In the genomic region with DNA sequence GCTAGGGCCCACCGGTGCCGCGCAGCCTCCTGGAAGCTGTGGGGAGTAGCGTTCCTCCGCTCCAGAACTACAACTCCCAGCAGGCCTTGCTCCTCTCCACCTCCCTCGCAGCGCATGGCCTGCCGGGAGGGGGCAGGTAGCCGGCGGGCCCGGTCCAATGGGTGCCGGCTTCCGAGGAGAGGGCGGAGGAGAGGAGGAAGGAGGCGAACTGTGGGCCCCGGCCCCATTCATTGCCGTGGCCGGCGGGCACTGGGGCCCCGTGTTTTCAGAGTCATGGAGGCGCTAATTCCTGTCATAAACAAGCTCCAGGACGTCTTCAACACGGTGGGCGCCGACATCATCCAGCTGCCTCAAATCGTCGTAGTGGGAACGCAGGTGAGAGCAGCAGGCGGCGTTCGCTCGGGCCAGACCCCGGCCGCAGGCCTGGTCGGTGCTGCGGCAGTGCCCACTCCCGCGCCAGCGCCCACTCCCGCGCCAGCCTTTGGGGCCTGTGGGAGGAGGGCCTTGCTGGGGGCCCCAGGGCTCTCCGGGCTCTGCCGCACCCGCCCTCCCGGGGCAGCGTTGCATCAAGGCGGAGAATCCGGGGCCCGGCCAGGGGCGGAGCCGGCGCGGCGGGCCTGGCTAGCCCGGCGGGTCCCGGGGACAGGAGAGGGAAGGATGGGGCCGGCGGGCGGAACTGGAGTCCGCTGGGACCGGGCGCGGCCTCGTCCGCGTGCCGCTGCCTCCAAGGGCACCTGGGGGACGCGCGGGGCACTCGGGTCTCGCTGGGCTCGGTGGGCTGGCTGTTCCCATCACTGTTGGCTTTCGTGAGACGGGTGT, we compare ENCODE assay signal across 1 cellular context.
TF ChIP-seq lines count a peak whose summit lies in the region.

TSS of gene DNM1L (plus strand) at position 211 of the 819 bp plus-strand sequence. CDS start at position 274, 63 bp downstream.

TF ChIP-seq in HepG2, 621 proteins besides CTCF, POLR2A, EP300 and RAD21 (continued from another document and continues in another):
- TF ChIP-seq TFDP1 (CRISPR knock-in tag; IDR thresholded peaks at IDR 0.05; ENCODE audit: borderline replicate concordance) (peak; percentile 56; the same call in 1 of the 2 replicates), HMG20B (CRISPR knock-in tag; conservative IDR thresholded peaks at IDR 0.05) (0 out of 2 replicates have a peak, but pooled peaks have one; percentile 30), ARID3A (IDR thresholded peaks at IDR 0.05; ENCODE audit: low read depth, low read length) (no peak), TBX2 (CRISPR knock-in tag; IDR thresholded peaks at IDR 0.05; ENCODE audit: borderline replicate concordance) (peak; percentile 66), HNRNPLL (IDR thresholded peaks at IDR 0.05; ENCODE audit: low read depth, low read length, poor library complexity, severe bottlenecking) (peak; percentile 71), KDM5B (CRISPR knock-in tag; IDR thresholded peaks at IDR 0.05; ENCODE audit: borderline replicate concordance) (peak; percentile 91), ZNF296 (CRISPR knock-in tag; conservative IDR thresholded peaks at IDR 0.05) (no peak; the same call in 1 of the 2 replicates), SMAD1 (CRISPR knock-in tag; IDR thresholded peaks at IDR 0.05; ENCODE audit: borderline replicate concordance, low read depth) (no peak), ARID4A (CRISPR knock-in tag; IDR thresholded peaks at IDR 0.05; ENCODE audit: borderline replicate concordance) (peak; percentile 95), DZIP1 (CRISPR knock-in tag; IDR thresholded peaks at IDR 0.05) (no peak), SALL1 (CRISPR knock-in tag; IDR thresholded peaks at IDR 0.05) (peak; percentile 74), MED8 (CRISPR knock-in tag; IDR thresholded peaks at IDR 0.05; ENCODE audit: insufficient replicate concordance) (peak; percentile 41), SRY (CRISPR knock-in tag; IDR thresholded peaks at IDR 0.05) (no peak), FOXJ3 (CRISPR knock-in tag; IDR thresholded peaks at IDR 0.05; ENCODE audit: borderline replicate concordance) (0 out of 2 replicates have a peak, but pooled peaks have one; percentile 42), SYNCRIP (IDR thresholded peaks at IDR 0.05; ENCODE audit: insufficient read depth, low read depth, low read length) (no peak), ZNF326 (CRISPR knock-in tag; IDR thresholded peaks at IDR 0.05; ENCODE audit: borderline replicate concordance) (no peak), ZNF740 (CRISPR knock-in tag; IDR thresholded peaks at IDR 0.05) (no peak; the same call in 1 of the 2 replicates), POLR2AphosphoS5 (IDR thresholded peaks at IDR 0.05; ENCODE audit: low read depth, low read length) (peak; percentile 90), ZSCAN31 (CRISPR knock-in tag; IDR thresholded peaks at IDR 0.05; ENCODE audit: low read depth) (peak; percentile 95; the same call in 1 of the 2 replicates), KLF16 (CRISPR knock-in tag; IDR thresholded peaks at IDR 0.05) (peak in 1 of 2 experiments; percentile 83; a peak in 2 of 4 replicates), ZNF510 (CRISPR knock-in tag; IDR thresholded peaks at IDR 0.05; ENCODE audit: low read depth) (peak; percentile 74; the same call in 1 of the 2 replicates), ZNF121 (CRISPR knock-in tag; IDR thresholded peaks at IDR 0.05) (peak; percentile 61; the same call in 1 of the 2 replicates), ZNF543 (CRISPR knock-in tag; IDR thresholded peaks at IDR 0.05) (peak; percentile 93), JUND (CRISPR knock-in tag; IDR thresholded peaks at IDR 0.05) (no peak), TBL1XR1 (IDR thresholded peaks at IDR 0.05; ENCODE audit: borderline replicate concordance, low read length, partially characterized antibody) (peak; percentile 81), ZBTB38 (CRISPR knock-in tag; IDR thresholded peaks at IDR 0.05) (peak; percentile 25; the same call in 1 of the 2 replicates), KDM2A (CRISPR knock-in tag; IDR thresholded peaks at IDR 0.05; ENCODE audit: borderline replicate concordance, low read depth) (peak; percentile 76; the same call in 1 of the 2 replicates), TBP (CRISPR knock-in tag; IDR thresholded peaks at IDR 0.05) (0 out of 2 replicates have a peak, but pooled peaks have one; percentile 84), ZBTB7B (CRISPR knock-in tag; IDR thresholded peaks at IDR 0.05) (0 out of 2 replicates have a peak, but pooled peaks have one; percentile 15), LCORL (IDR thresholded peaks at IDR 0.05) (0 out of 2 replicates have a peak, but pooled peaks have one; percentile 14), LCORL (CRISPR knock-in tag; IDR thresholded peaks at IDR 0.05) (peak; percentile 84), RAD51 (IDR thresholded peaks at IDR 0.05; ENCODE audit: borderline replicate concordance) (no peak), ZNF747 (CRISPR knock-in tag; IDR thresholded peaks at IDR 0.05; ENCODE audit: borderline replicate concordance) (peak; percentile 88; the same call in 1 of the 2 replicates), ZBTB42 (CRISPR knock-in tag; IDR thresholded peaks at IDR 0.05) (no peak), HOXA3 (CRISPR knock-in tag; IDR thresholded peaks at IDR 0.05) (peak; percentile 60; the same call in 1 of the 2 replicates), ZNF205 (CRISPR knock-in tag; IDR thresholded peaks at IDR 0.05) (peak; percentile 65; the same call in 1 of the 2 replicates), SMAD3 (CRISPR knock-in tag; IDR thresholded peaks at IDR 0.05) (0 out of 2 replicates have a peak, but pooled peaks have one; percentile 49)
- TF ChIP-seq, protein P1, sequence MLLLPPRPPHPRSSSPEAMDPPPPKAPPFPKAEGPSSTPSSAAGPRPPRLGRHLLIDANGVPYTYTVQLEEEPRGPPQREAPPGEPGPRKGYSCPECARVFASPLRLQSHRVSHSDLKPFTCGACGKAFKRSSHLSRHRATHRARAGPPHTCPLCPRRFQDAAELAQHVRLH (CRISPR knock-in tag; IDR thresholded peaks at IDR 0.05; ENCODE audit: borderline replicate concordance, low read depth), result peak; percentile 85
- TF ChIP-seq, protein P2, sequence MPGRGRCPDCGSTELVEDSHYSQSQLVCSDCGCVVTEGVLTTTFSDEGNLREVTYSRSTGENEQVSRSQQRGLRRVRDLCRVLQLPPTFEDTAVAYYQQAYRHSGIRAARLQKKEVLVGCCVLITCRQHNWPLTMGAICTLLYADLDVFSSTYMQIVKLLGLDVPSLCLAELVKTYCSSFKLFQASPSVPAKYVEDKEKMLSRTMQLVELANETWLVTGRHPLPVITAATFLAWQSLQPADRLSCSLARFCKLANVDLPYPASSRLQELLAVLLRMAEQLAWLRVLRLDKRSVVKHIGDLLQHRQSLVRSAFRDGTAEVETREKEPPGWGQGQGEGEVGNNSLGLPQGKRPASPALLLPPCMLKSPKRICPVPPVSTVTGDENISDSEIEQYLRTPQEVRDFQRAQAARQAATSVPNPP (CRISPR knock-in tag; IDR thresholded peaks at IDR 0.05), result peak; percentile 81
- TF ChIP-seq, protein P3, sequence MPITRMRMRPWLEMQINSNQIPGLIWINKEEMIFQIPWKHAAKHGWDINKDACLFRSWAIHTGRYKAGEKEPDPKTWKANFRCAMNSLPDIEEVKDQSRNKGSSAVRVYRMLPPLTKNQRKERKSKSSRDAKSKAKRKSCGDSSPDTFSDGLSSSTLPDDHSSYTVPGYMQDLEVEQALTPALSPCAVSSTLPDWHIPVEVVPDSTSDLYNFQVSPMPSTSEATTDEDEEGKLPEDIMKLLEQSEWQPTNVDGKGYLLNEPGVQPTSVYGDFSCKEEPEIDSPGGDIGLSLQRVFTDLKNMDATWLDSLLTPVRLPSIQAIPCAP (CRISPR knock-in tag; IDR thresholded peaks at IDR 0.05; ENCODE audit: low read depth), result peak; percentile 35; the same call in 1 of the 2 replicates
- TF ChIP-seq, protein P4, sequence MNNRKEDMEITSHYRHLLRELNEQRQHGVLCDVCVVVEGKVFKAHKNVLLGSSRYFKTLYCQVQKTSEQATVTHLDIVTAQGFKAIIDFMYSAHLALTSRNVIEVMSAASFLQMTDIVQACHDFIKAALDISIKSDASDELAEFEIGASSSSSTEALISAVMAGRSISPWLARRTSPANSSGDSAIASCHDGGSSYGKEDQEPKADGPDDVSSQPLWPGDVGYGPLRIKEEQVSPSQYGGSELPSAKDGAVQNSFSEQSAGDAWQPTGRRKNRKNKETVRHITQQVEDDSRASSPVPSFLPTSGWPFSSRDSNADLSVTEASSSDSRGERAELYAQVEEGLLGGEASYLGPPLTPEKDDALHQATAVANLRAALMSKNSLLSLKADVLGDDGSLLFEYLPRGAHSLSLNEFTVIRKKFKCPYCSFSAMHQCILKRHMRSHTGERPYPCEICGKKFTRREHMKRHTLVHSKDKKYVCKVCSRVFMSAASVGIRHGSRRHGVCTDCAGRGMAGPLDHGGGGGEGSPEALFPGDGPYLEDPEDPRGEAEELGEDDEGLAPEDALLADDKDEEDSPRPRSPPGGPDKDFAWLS (CRISPR knock-in tag; IDR thresholded peaks at IDR 0.05; ENCODE audit: borderline replicate concordance), result 0 out of 2 replicates have a peak, but pooled peaks have one; percentile 77
- TF ChIP-seq, protein P5, sequence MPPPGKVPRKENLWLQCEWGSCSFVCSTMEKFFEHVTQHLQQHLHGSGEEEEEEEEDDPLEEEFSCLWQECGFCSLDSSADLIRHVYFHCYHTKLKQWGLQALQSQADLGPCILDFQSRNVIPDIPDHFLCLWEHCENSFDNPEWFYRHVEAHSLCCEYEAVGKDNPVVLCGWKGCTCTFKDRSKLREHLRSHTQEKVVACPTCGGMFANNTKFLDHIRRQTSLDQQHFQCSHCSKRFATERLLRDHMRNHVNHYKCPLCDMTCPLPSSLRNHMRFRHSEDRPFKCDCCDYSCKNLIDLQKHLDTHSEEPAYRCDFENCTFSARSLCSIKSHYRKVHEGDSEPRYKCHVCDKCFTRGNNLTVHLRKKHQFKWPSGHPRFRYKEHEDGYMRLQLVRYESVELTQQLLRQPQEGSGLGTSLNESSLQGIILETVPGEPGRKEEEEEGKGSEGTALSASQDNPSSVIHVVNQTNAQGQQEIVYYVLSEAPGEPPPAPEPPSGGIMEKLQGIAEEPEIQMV (CRISPR knock-in tag; IDR thresholded peaks at IDR 0.05; ENCODE audit: low read depth), result peak; percentile 77
